8 cellular contexts compared by ENCODE assay signal in the genomic region with DNA sequence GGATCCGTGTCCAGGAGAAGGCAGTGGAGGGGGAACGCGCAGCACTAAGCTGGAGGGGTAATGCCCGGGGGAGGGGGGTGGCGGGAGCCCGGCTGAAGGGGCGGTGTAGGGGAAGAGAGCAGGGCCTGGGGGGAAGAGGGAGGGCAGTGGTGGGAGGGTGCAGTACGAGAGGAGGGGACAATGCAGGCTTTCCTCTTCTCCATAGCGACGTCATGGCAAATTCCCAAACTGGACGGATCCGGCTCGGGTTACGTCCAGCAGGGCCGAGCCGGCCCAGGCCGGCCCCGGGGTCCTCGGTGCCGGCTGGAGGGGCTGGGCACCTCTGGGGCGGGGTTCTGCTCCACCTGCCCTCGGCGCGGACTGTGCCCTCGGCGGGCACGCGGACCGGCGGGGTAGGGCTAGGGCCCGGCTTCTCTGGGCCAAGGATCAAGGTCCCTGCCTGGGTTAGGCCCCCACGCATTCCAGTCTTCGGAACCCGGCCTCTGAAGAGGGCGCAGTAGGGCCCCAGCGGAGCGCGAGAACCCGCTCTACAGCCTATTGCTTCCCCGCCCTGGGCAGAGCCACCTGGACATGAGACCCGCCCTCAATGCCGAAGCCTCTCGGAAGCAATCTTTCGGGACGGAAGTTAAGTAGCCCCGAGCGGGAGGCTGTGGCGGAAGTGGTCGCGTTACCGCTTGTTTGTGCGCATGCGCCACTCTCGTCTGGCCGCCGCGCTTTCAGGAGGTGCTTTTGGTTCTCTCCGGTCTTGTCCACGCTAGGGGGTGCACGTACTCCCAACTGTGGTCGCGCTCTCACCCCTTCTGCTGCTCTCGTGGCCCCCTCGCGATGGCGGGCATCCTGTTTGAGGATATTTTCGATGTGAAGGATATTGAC. TPM values are rescaled to one million over a fixed set of nuclear protein-coding genes. Genes with fewer than 3 reads are reported as not detected.
DNase-seq lines count a peak whose midpoint lies in the region; ATAC-seq and TF ChIP-seq lines count a peak whose summit lies in the region.

No MANE protein-coding gene starts in this region.

- H3K36me3 ChIP-seq in PC-9 (ENCODE audit: low read depth) (peaks cover 17% of the 10 kb centered on the region), esophagus muscularis mucosa (peaks cover 8 to 37% (median 31%) of the 10 kb centered on the region in 4 donors)

- peak overlapping the region; percentile 83 for H2AFZ ChIP-seq in PC-9

- ATAC-seq in GM21717 (IDR thresholded peaks at IDR 0.05; ENCODE audit: unreplicated experiment), result peak; percentile 87

- peak overlapping the region; percentile 95 for H3K27ac ChIP-seq in PC-9
- peak overlapping the region; percentile 96 to 99 (median 99) for H3K27ac ChIP-seq in esophagus muscularis mucosa (replicated peaks in 1 of 4)

- CTCF ChIA-PET in PC-9 (lab: Charles Lee), result interaction anchor here (0.5 to 2.8 kb wide), 6 partner anchors 9 to 787 kb away, joined by 3 to 7 read pairs (median 5); no protein-coding TSS in a partner anchor

- H4K20me1 ChIP-seq in PC-9 (ENCODE audit: insufficient read depth), result peaks cover 23% of the 10 kb centered on the region

- H3K9me2 ChIP-seq in PC-9 (ENCODE audit: insufficient read depth), result no peaks in the 10 kb centered on the region

- intact Hi-C loops in PC-9 (cut with micrococcal nuclease; ENCODE audit: unreplicated experiment), result loop anchor here (1.0 to 5.0 kb wide), 8 partner anchors 18 to 346 kb away; a partner anchor contains a TSS
- intact Hi-C loops in esophagus muscularis mucosa (cut with DNase I), result no loop called here

- peak; percentile 54 for TF ChIP-seq POLR2A in esophagus muscularis mucosa (IDR thresholded peaks at IDR 0.05; ENCODE audit: low read depth)

- peaks cover 35% of the 10 kb centered on the region for H3K79me2 ChIP-seq in PC-9 (ENCODE audit: low read depth)

- H3K27me3 ChIP-seq in PC-9 (ENCODE audit: insufficient read depth, low read depth) (no peaks in the 10 kb centered on the region), esophagus muscularis mucosa (no peaks in the 10 kb centered on the region)

- DNase-seq in DMS79 (lab: John Stamatoyannopoulos, UW), result peak; percentile 97
- peak; percentile 98 for DNase-seq in KBM-7
- DNase-seq in PC-9, result peak; percentile 99
- peak; percentile 95 to 97 for DNase-seq in activated T-cell treated with anti-CD3 and anti-CD28 coated beads, Interleukin-2, amount 50 U/mL, for 48 hours
- DNase-seq in esophagus muscularis mucosa (ENCODE audit: extremely low spot score), result peak; percentile 98
- DNase-seq in myocyte (ENCODE audit: low read depth), result peak; percentile 98
- peak; percentile 96 to 97 for DNase-seq in stimulated activated CD8-positive, alpha-beta memory T cell treated with anti-CD3 and anti-CD28 coated beads, Interleukin-7, amount 100 ng/mL, for 48 hours (ENCODE audit: extremely low read depth in 1 of 2, low read depth in 1 of 2)

- WGBS in esophagus muscularis mucosa, result under 1% methylated on average over 48 of the region's 67 CpGs

- TF ChIP-seq CTCF in PC-9 (conservative IDR thresholded peaks at IDR 0.05), result peak; percentile 73
- TF ChIP-seq CTCF in esophagus muscularis mucosa (IDR thresholded peaks at IDR 0.05), result peak; percentile 45 to 60 (median 59)

- POLR2A ChIA-PET in PC-9 (lab: Charles Lee; ENCODE audit: unreplicated experiment), result interaction anchor here (0.6 to 1.0 kb wide), 7 partner anchors 8 to 228 kb away, joined by 3 to 36 read pairs (median 4); no protein-coding TSS in a partner anchor

- in situ Hi-C loops in KBM-7 (cut with MboI; ENCODE audit: low pct_unique_long_range_greater_than_20kb, low sequenced_read_pairs), result loop anchor here (25.0 kb wide), 1 partner anchor 399 kb away; no protein-coding TSS in a partner anchor

- H3K9me3 ChIP-seq in PC-9 (ENCODE audit: insufficient read depth, low read depth), result no peaks in the 10 kb centered on the region
- H3K9me3 ChIP-seq in esophagus muscularis mucosa, result no peaks in the 10 kb centered on the region

- no TSS peak for BruUV-seq in PC-9 (replicated peaks; lab: Mats Ljungman, UMichigan)

- peak overlapping the region; percentile 99 for H3K4me2 ChIP-seq in PC-9

- H3K4me1 ChIP-seq in PC-9 (replicated peaks; ENCODE audit: insufficient read depth) (peaks cover 22% of the 10 kb centered on the region), esophagus muscularis mucosa (peaks cover 21 to 42% (median 36%) of the 10 kb centered on the region in 4 donors)

- H3K4me3 ChIP-seq in PC-9, result peak overlapping the region; percentile 85
- peak overlapping the region; percentile 73 to 92 (median 86) for H3K4me3 ChIP-seq in esophagus muscularis mucosa

- TF ChIP-seq EP300 in esophagus muscularis mucosa (IDR thresholded peaks at IDR 0.05), result no peak

- H3F3A ChIP-seq in PC-9 (ENCODE audit: insufficient read depth, low read depth), result peaks cover 50% of the 10 kb centered on the region

RNA-seq across cellular contexts. Expression of a gene that starts 1.4 kb away (rescaled TPM):
- total RNA-seq in PC-9 (2021), result 153 and 167 TPM in 2 replicates
- 10 to 100 TPM; 36.0 to 52.1 (median 40.4) TPM for total RNA-seq in esophagus muscularis mucosa
- 77.1 and 87.4 TPM in 2 replicates for total RNA-seq in myocyte
- 74.5 TPM for polyA plus RNA-seq in myocyte (2012)

RNA-seq across cellular contexts. Expression of a gene that starts 1.5 kb away (rescaled TPM):
- total RNA-seq in PC-9 (2021), result 27.1 and 33.0 TPM in 2 replicates
- 1 to 10 TPM; 1.8 to 3.4 (median 2.7) TPM for total RNA-seq in esophagus muscularis mucosa
- total RNA-seq in myocyte, result 1.8 and 3.4 TPM in 2 replicates
- polyA plus RNA-seq in myocyte (2012), result 2.9 TPM

RNA-seq across cellular contexts. Expression of a gene that starts 15.1 kb away (rescaled TPM):
- total RNA-seq in PC-9 (2021) (not detected in 2 replicates), esophagus muscularis mucosa (1 to 10 TPM in 1 of 4 donors, under 1 TPM in 3; 0.40 to 1.3 (median 0.64) TPM), myocyte (0.16 TPM in 1 of 2 replicates, not detected in the other)
- 0.72 TPM for polyA plus RNA-seq in myocyte (2012)

RNA-seq across cellular contexts. Expression of a gene that starts 16.9 kb away (rescaled TPM):
- total RNA-seq in PC-9 (2021), result not detected in 2 replicates
- total RNA-seq in esophagus muscularis mucosa, result 10 to 100 TPM; 12.3 to 17.6 (median 16.8) TPM
- total RNA-seq in myocyte, result 8.4 and 18.8 TPM in 2 replicates
- polyA plus RNA-seq in myocyte (2012), result 15.9 TPM

RNA-seq across cellular contexts. Expression of a gene that starts 25.5 kb away (rescaled TPM):
- total RNA-seq in PC-9 (2021) (25.5 and 28.2 TPM in 2 replicates), esophagus muscularis mucosa (10 to 100 TPM; 40.3 to 71.0 (median 59.9) TPM), myocyte (14.2 and 15.5 TPM in 2 replicates)
- 7.6 TPM for polyA plus RNA-seq in myocyte (2012)

Comparison
In these comparisons a context has a peak if more than half of its experiments do, and no peak if none do; other contexts are left out.
1. Peak in every context shown above with its lines: DNase-seq, ATAC-seq, H3K4me3 ChIP-seq and H3K27ac ChIP-seq.